8 cellular contexts compared by ENCODE assay signal in the genomic region with DNA sequence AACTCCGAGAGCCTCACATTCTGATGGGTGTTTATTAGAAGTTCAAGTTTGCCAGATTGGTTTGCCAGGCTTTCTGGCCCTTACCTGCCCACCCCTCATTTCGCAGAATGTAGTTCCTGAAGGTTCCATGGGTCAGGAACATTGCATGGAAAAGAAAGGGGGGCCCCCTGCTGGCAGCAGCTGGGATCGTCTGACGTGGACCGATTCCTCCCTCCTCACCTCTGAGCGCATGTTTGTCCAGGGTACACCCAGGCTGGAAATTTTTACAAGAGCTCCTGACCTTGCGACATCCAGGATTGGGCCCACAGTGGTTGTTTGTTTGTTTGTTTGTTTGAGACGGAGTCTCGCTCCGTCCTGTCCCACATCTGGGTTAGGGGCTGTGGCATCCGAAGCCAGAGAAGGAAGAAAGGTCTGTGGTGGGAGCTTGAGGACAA.
DNase-seq lines count a peak whose midpoint lies in the region; ATAC-seq and TF ChIP-seq lines count a peak whose summit lies in the region.

No MANE protein-coding gene starts in this region.

- intact Hi-C loops in Caco-2 (cut with micrococcal nuclease; ENCODE audit: unreplicated experiment) = loop anchor here (2.0 to 5.0 kb wide), 2 partner anchors 103 to 240 kb away; no protein-coding TSS in a partner anchor

- no peaks in the 10 kb centered on the region for H3K27me3 ChIP-seq in Caco-2 (replicated peaks; ENCODE audit: control insufficient read depth, insufficient read depth, low read length)

- H3K4me1 Mint-ChIP-seq in Caco-2 (ENCODE audit: low read depth, unreplicated experiment) (peaks cover 12% of the 10 kb centered on the region), HFFc6 (ENCODE audit: low read depth) (peaks cover 64% of the 10 kb centered on the region)

- H3K4me3 ChIP-seq in Caco-2 (ENCODE audit: low read depth, low read length) = no peak overlapping the region

- CTCF ChIA-PET in Caco-2 (lab: Charles Lee) = no interaction called here

- H3K36me3 Mint-ChIP-seq in Caco-2 (ENCODE audit: insufficient read depth, unreplicated experiment) (no peaks in the 10 kb centered on the region), HFFc6 (ENCODE audit: low read depth) (peaks cover 11% of the 10 kb centered on the region)

- ATAC-seq in HG03520 (IDR thresholded peaks at IDR 0.05; ENCODE audit: unreplicated experiment) = no peak

- no peaks in the 10 kb centered on the region for H3K9me3 ChIP-seq in Caco-2

- BruUV-seq in Caco-2 (replicated peaks; lab: Mats Ljungman, UMichigan) = no TSS peak

- DNase-seq in Caco-2 (peak; percentile 62 to 81), HFFc6 (peak; percentile 51), SK-N-DZ (ENCODE audit: low spot score) (peak; percentile 20), dedifferentiated amniotic fluid mesenchymal stem cell (ENCODE audit: extremely low spot score) (peak; percentile 67), left kidney (ENCODE audit: low read depth, low spot score) (peak; percentile 89)
- peak; percentile 14 to 16 for DNase-seq in stimulated activated CD8-positive, alpha-beta memory T cell treated with anti-CD3 and anti-CD28 coated beads, Interleukin-15, amount 100 ng/mL, for 48 hours (ENCODE audit: low read depth in 2 of 2)
- no peak for DNase-seq in effector CD8-positive, alpha-beta T cell (lab: John Stamatoyannopoulos, UW)

- no peak overlapping the region for H3K4me3 Mint-ChIP-seq in Caco-2 (ENCODE audit: unreplicated experiment)
- no peak overlapping the region for H3K4me3 Mint-ChIP-seq in HFFc6

- POLR2A ChIA-PET in Caco-2 (lab: Charles Lee) = no interaction called here

- TF ChIP-seq CTCF in Caco-2 (IDR thresholded peaks at IDR 0.05; ENCODE audit: insufficient read depth in 1 of 2, low read depth in 1 of 2, low read length in 1 of 2, severe bottlenecking in 1 of 2, unreplicated experiment in 1 of 2) (peak; percentile 73 to 84), HFFc6 (IDR thresholded peaks at IDR 0.05) (peak; percentile 96)

- H3K27me3 Mint-ChIP-seq in Caco-2 (ENCODE audit: insufficient read depth, unreplicated experiment) = no peaks in the 10 kb centered on the region
- peaks cover 5% of the 10 kb centered on the region; the same call in 1 of the 2 replicates for H3K27me3 Mint-ChIP-seq in HFFc6 (ENCODE audit: insufficient read depth)

- no peaks in the 10 kb centered on the region for H3K36me3 ChIP-seq in Caco-2 (ENCODE audit: control insufficient read depth, insufficient read depth, low read length)

- peaks cover 8% of the 10 kb centered on the region for H3K4me1 ChIP-seq in Caco-2

- H3K9me3 Mint-ChIP-seq in Caco-2 (ENCODE audit: unreplicated experiment) = no peaks in the 10 kb centered on the region
- no peaks in the 10 kb centered on the region for H3K9me3 Mint-ChIP-seq in HFFc6

- H3K27ac Mint-ChIP-seq in Caco-2 (ENCODE audit: unreplicated experiment) (no peak overlapping the region), HFFc6 (peak overlapping the region; percentile 72)
